In the genomic region with DNA sequence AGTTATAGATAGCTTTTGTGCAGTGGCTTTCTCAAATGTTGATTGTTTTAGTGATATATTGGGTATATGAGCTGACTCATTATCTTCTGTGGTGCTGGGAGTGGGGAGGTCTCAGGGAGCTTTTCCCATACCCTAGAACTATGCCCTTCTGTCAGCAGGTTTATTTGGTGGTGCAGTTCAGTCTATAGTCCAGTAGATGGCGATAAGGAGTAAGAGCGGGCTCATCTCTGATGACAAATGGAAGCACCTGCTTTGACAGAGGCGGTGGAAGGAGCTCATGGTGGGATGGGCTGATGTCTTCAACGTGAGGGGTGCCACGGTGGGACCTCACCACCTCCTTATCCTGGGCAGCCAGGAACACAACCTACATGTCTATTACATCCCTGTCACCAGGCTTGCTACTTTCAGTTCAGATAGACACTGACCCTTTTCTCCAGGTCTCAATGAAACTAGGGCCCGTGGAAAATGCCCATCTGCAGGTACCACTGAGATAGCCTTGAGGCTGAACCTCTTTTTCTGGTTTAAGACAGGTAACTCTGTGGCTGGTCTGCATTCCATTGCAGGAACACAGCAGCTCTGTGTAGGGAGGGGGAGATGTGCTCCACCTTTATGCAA, we compare ENCODE assay signal across 8 cellular contexts. TPM values are rescaled to one million over a fixed set of nuclear protein-coding genes. Genes with fewer than 3 reads are reported as not detected.
DNase-seq lines count a peak whose midpoint lies in the region; TF ChIP-seq lines count a peak whose summit lies in the region.

No MANE protein-coding gene starts in this region.

- intact Hi-C loops in vagina (cut with DNase I), result no loop called here

- no peaks in the 10 kb centered on the region for H3K36me3 Mint-ChIP-seq in mesothelial cell of epicardium

- TF ChIP-seq POLR2A in vagina (IDR thresholded peaks at IDR 0.05), result no peak

- H3K27ac Mint-ChIP-seq in mesothelial cell of epicardium, result no peak overlapping the region

- DNase-seq in activated gamma-delta T cell treated with Interleukin-2 at 50 U/mL for 16 hours, result peak; percentile 16
- no peak for DNase-seq in activated gamma-delta T cell (lab: John Stamatoyannopoulos, UW)
- DNase-seq in HAP-1 (ENCODE audit: low spot score in 2 of 2), result peak; percentile 34 to 52
- DNase-seq in M059J (ENCODE audit: low read depth), result peak; percentile 32
- peak; percentile 54 for DNase-seq in SKM-1 treated with dmso at 0.1 percent for 144 hours (lab: John Stamatoyannopoulos, UW; ENCODE audit: unreplicated experiment)
- DNase-seq in choroid plexus epithelial cell (ENCODE audit: low read depth), result peak; percentile 65
- DNase-seq in mesothelial cell of epicardium (ENCODE audit: low spot score in 2 of 2, unreplicated experiment in 2 of 2), result no peak
- DNase-seq in vagina (ENCODE audit: extremely low spot score in 2 of 2), result no peak

- H3K9me3 ChIP-seq in HAP-1 (no peaks in the 10 kb centered on the region), vagina (no peaks in the 10 kb centered on the region)

- TF ChIP-seq CTCF in choroid plexus epithelial cell (conservative IDR thresholded peaks at IDR 0.05; ENCODE audit: low read depth, low read length), result peak; percentile 93
- TF ChIP-seq CTCF in mesothelial cell of epicardium (IDR thresholded peaks at IDR 0.05; ENCODE audit: unreplicated experiment), result peak; percentile 82
- peak; percentile 25 to 57 (median 44) for TF ChIP-seq CTCF in vagina (IDR thresholded peaks at IDR 0.05)

- no peaks in the 10 kb centered on the region for H3K4me1 ChIP-seq in HAP-1
- no peaks in the 10 kb centered on the region for H3K4me1 ChIP-seq in vagina

- H3K4me1 Mint-ChIP-seq in mesothelial cell of epicardium, result no peaks in the 10 kb centered on the region

- H3K4me3 ChIP-seq in HAP-1 (no peak overlapping the region), choroid plexus epithelial cell (ENCODE audit: low read depth, low read length) (no peak overlapping the region), vagina (no peak overlapping the region)

- peaks cover 1% of the 10 kb centered on the region for H3K27me3 Mint-ChIP-seq in mesothelial cell of epicardium (ENCODE audit: low read depth)

- in situ Hi-C loops in HAP-1 (cut with MboI; ENCODE audit: low sequenced_read_pairs), result no loop called here

- no peak overlapping the region for H3K4me3 Mint-ChIP-seq in mesothelial cell of epicardium

- H3K27ac ChIP-seq in vagina, result no peak overlapping the region

- no peaks in the 10 kb centered on the region for H3K36me3 ChIP-seq in HAP-1 (replicated peaks)
- H3K36me3 ChIP-seq in vagina, result no peaks in the 10 kb centered on the region

- H3K9me3 Mint-ChIP-seq in mesothelial cell of epicardium, result no peaks in the 10 kb centered on the region

- H3K27me3 ChIP-seq in HAP-1 (ENCODE audit: low read depth) (peaks cover 3% of the 10 kb centered on the region; the same call in 1 of the 2 replicates), vagina (no peaks in the 10 kb centered on the region)

RNA-seq across cellular contexts. Expression of a gene that starts 13.0 kb away (rescaled TPM):
- not detected in 2 replicates for total RNA-seq in M059J (2014; rRNA removed; shearing (Covaris generic))
- total RNA-seq in mesothelial cell of epicardium, result 0.34 to 0.60 TPM (median 0.38 TPM) in 3 replicates
- not detected for total RNA-seq in vagina

RNA-seq across cellular contexts. Expression of a gene that starts 29.7 kb away (rescaled TPM):
- not detected in 2 replicates for total RNA-seq in M059J (2014; rRNA removed; shearing (Covaris generic))
- total RNA-seq in mesothelial cell of epicardium, result not detected in 3 replicates
- total RNA-seq in vagina, result not detected

RNA-seq across cellular contexts. Expression of a gene that starts 33.0 kb away (rescaled TPM):
- not detected in 2 replicates for total RNA-seq in M059J (2014; rRNA removed; shearing (Covaris generic))
- not detected in 3 replicates for total RNA-seq in mesothelial cell of epicardium
- total RNA-seq in vagina, result not detected

RNA-seq across cellular contexts. Expression of a gene that starts 40.7 kb away (rescaled TPM):
- total RNA-seq in M059J (2014; rRNA removed; shearing (Covaris generic)), result not detected in 2 replicates
- total RNA-seq in mesothelial cell of epicardium, result 0.11 to 0.29 TPM (median 0.27 TPM) in 3 replicates
- not detected for total RNA-seq in vagina

RNA-seq across cellular contexts. Expression of a gene that starts 50.4 kb away (rescaled TPM):
- total RNA-seq in M059J (2014; rRNA removed; shearing (Covaris generic)), result not detected in 2 replicates
- not detected in 3 replicates for total RNA-seq in mesothelial cell of epicardium
- total RNA-seq in vagina, result not detected

Comparison
In these comparisons a context has a peak if more than half of its experiments do, and no peak if none do; other contexts are left out.
1. DNase-seq: peak in activated gamma-delta T cell treated with Interleukin-2 at 50 U/mL for 16 hours (single experiment), HAP-1 (2 of 2), M059J (single experiment), SKM-1 treated with dmso at 0.1 percent for 144 hours (single experiment) and choroid plexus epithelial cell (single experiment); none in activated gamma-delta T cell (single experiment), mesothelial cell of epicardium (0 of 2) and vagina (0 of 2).
2. Peak in every context shown above with its lines, with median percentiles within 50 percentile points of each other: CTCF ChIP-seq.